Comparison of ENCODE assay signal across 2 cellular contexts in genomic region chr9:96646081-96646991, GRCh38.
TF ChIP-seq lines count a peak whose summit lies in the region.

No MANE protein-coding gene starts in this region.

TF ChIP-seq in WTC11, 78 proteins besides CTCF, POLR2A, EP300 and RAD21 (continued from another document and continues in another):
- TF ChIP-seq, protein P1, sequence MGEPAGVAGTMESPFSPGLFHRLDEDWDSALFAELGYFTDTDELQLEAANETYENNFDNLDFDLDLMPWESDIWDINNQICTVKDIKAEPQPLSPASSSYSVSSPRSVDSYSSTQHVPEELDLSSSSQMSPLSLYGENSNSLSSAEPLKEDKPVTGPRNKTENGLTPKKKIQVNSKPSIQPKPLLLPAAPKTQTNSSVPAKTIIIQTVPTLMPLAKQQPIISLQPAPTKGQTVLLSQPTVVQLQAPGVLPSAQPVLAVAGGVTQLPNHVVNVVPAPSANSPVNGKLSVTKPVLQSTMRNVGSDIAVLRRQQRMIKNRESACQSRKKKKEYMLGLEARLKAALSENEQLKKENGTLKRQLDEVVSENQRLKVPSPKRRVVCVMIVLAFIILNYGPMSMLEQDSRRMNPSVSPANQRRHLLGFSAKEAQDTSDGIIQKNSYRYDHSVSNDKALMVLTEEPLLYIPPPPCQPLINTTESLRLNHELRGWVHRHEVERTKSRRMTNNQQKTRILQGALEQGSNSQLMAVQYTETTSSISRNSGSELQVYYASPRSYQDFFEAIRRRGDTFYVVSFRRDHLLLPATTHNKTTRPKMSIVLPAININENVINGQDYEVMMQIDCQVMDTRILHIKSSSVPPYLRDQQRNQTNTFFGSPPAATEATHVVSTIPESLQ (CRISPR knock-in tag; IDR thresholded peaks at IDR 0.05) = no peak
- no peak for TF ChIP-seq IRF2 (CRISPR knock-in tag; IDR thresholded peaks at IDR 0.05; ENCODE audit: borderline replicate concordance, low read depth)
- TF ChIP-seq ZBTB43 (CRISPR knock-in tag; IDR thresholded peaks at IDR 0.05) = no peak
- no peak for TF ChIP-seq MYBL2 (CRISPR knock-in tag; IDR thresholded peaks at IDR 0.05)
- no peak for TF ChIP-seq PRDM15 (CRISPR knock-in tag; IDR thresholded peaks at IDR 0.05)
- TF ChIP-seq JAZF1 (CRISPR knock-in tag; IDR thresholded peaks at IDR 0.05) = no peak
- TF ChIP-seq ZNF396 (CRISPR knock-in tag; IDR thresholded peaks at IDR 0.05; ENCODE audit: borderline replicate concordance) = no peak
- TF ChIP-seq CREB1 (CRISPR knock-in tag; IDR thresholded peaks at IDR 0.05) = no peak
- no peak for TF ChIP-seq RELA (CRISPR knock-in tag; IDR thresholded peaks at IDR 0.05; ENCODE audit: borderline replicate concordance)
- no peak for TF ChIP-seq GRHL2 (CRISPR knock-in tag; IDR thresholded peaks at IDR 0.05; ENCODE audit: insufficient replicate concordance, severe bottlenecking)
- no peak for TF ChIP-seq STAT6 (CRISPR knock-in tag; conservative IDR thresholded peaks at IDR 0.05; ENCODE audit: low read depth)

TF ChIP-seq in GM23338, 12 proteins besides CTCF, POLR2A, EP300 and RAD21 (continued from another document):
- TF ChIP-seq ZNF462 (CRISPR knock-in tag; IDR thresholded peaks at IDR 0.05) = no peak
- TF ChIP-seq EZH2phosphoT487 (IDR thresholded peaks at IDR 0.05; ENCODE audit: unreplicated experiment) = no peak
- TF ChIP-seq STAT1 (IDR thresholded peaks at IDR 0.05; ENCODE audit: unreplicated experiment) = no peak
- TF ChIP-seq, protein P2, sequence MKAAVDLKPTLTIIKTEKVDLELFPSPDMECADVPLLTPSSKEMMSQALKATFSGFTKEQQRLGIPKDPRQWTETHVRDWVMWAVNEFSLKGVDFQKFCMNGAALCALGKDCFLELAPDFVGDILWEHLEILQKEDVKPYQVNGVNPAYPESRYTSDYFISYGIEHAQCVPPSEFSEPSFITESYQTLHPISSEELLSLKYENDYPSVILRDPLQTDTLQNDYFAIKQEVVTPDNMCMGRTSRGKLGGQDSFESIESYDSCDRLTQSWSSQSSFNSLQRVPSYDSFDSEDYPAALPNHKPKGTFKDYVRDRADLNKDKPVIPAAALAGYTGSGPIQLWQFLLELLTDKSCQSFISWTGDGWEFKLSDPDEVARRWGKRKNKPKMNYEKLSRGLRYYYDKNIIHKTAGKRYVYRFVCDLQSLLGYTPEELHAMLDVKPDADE (IDR thresholded peaks at IDR 0.05) = no peak
- TF ChIP-seq CREB1 (CRISPR knock-in tag; IDR thresholded peaks at IDR 0.05; ENCODE audit: low read depth) = no peak
